In the genomic region with DNA sequence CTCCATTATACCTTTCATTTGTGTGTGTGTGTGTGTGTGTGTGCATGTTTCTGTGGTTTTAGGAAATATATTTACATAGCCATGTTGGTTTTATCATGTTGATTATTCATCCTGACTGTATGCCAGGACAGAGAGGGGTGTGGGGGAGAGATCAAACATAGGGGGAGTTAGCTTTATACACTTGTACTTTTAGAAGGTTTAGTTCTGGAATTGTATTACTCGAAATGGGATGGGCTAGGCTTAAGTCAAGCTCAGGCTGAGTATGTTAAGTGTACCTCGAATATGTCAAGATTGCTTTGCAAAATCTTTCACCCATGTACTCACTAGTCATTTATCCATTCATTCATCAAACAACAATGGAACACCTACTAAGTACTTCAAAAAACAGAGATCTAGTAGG, we compare ENCODE assay signal across 15 cellular contexts.
DNase-seq lines count a peak whose midpoint lies in the region; ATAC-seq, FAIRE-seq and TF ChIP-seq lines count a peak whose summit lies in the region.
"Had no signal": no experiment of that assay in that cellular context is flagged by ENCODE, and none has a peak within 500 bp of the region (broad histone marks: within the 10 kb centered on the region; RNA-seq: fewer than 3 reads in every experiment).

No MANE protein-coding gene starts in this region.

- DNase-seq in DMS114 treated with DMSO at 0.1 percent for 48 hours (lab: John Stamatoyannopoulos, UW; ENCODE audit: unreplicated experiment) (peak; percentile 28), NCI-H226 (peak; percentile 16), coronary artery (ENCODE audit: low spot score) (no peak), left lung (no peak), GM12892 (ENCODE audit: insufficient read length) (no peak), GM19238 (ENCODE audit: insufficient read length, low spot score) (no peak), GF-D8 (lab: John Stamatoyannopoulos, UW) (no peak)
- no peak for DNase-seq in activated CD8-positive, alpha-beta memory T cell treated with anti-CD3 and anti-CD28 coated beads, Interleukin-2, amount 10 ng/mL, durations not matched to agents 7 days and 5 days
- DNase-seq: DMS79 treated with DMSO at 0.1 percent for 48 hours, H7, MM.1S, NCI-H1105, NCI-H187 had no signal

- no peak for TF ChIP-seq CTCF in coronary artery (IDR thresholded peaks at IDR 0.05)
- no peak for TF ChIP-seq CTCF in left lung (IDR thresholded peaks at IDR 0.05)

- no peaks in the 10 kb centered on the region for H3K9me3 ChIP-seq in left lung
- H3K9me3 ChIP-seq: A549 had no signal

- H3K9me3 Mint-ChIP-seq in activated CD8-positive, alpha-beta memory T cell treated with anti-CD3 and anti-CD28 coated beads, Interleukin-2, amount 10 ng/mL, durations not matched to agents 7 days and 5 days (ENCODE audit: low read depth): no peaks in the 10 kb centered on the region

- intact Hi-C loops in left lung (cut with DNase I): no loop called here

- H3K36me3 ChIP-seq in left lung: no peaks in the 10 kb centered on the region

- peak overlapping the region; percentile 48 for H3K4me3 ChIP-seq in coronary artery
- H3K4me3 ChIP-seq in left lung: no peak overlapping the region
- H3K4me3 ChIP-seq: A549 had no signal

- peak overlapping the region in 1 of 2 donors; percentile 24 for H3K27ac ChIP-seq in coronary artery
- H3K27ac ChIP-seq in left lung: no peak overlapping the region
- H3K27ac ChIP-seq: A549 had no signal

- H3K4me1 ChIP-seq in left lung: peaks cover 2 to 5% of the 10 kb centered on the region in 2 donors

- no peaks in the 10 kb centered on the region for H3K36me3 Mint-ChIP-seq in activated CD8-positive, alpha-beta memory T cell treated with anti-CD3 and anti-CD28 coated beads, Interleukin-2, amount 10 ng/mL, durations not matched to agents 7 days and 5 days
- H3K36me3 Mint-ChIP-seq: CD14-positive monocyte had no signal

- CTCF ChIA-PET in activated CD8-positive, alpha-beta memory T cell treated with anti-CD3 and anti-CD28 coated beads, Interleukin-2, amount 10 ng/mL, durations not matched to agents 7 days and 5 days (lab: Charles Lee): no interaction called here

- FAIRE-seq in GM12892 (lab: Jason Lieb, UNC): no peak
- FAIRE-seq: A549 had no signal

- ATAC-seq in left lung: peak; percentile 59
- no peak for ATAC-seq in activated CD8-positive, alpha-beta memory T cell treated with anti-CD3 and anti-CD28 coated beads, Interleukin-2, amount 10 ng/mL, durations not matched to agents 7 days and 5 days

- H3K27me3 Mint-ChIP-seq in activated CD8-positive, alpha-beta memory T cell treated with anti-CD3 and anti-CD28 coated beads, Interleukin-2, amount 10 ng/mL, durations not matched to agents 7 days and 5 days: peaks cover 5% of the 10 kb centered on the region

- no peak for TF ChIP-seq POLR2A in GM12892 (IDR thresholded peaks at IDR 0.05; ENCODE audit: low read depth, low read length)

- H3K4me1 Mint-ChIP-seq in activated CD8-positive, alpha-beta memory T cell treated with anti-CD3 and anti-CD28 coated beads, Interleukin-2, amount 10 ng/mL, durations not matched to agents 7 days and 5 days: no peaks in the 10 kb centered on the region
- H3K4me1 Mint-ChIP-seq: CD14-positive monocyte had no signal

- H3K27ac Mint-ChIP-seq in activated CD8-positive, alpha-beta memory T cell treated with anti-CD3 and anti-CD28 coated beads, Interleukin-2, amount 10 ng/mL, durations not matched to agents 7 days and 5 days: no peak overlapping the region
- H3K27ac Mint-ChIP-seq: CD14-positive monocyte had no signal

- H3K27me3 ChIP-seq in left lung: no peaks in the 10 kb centered on the region

- H3K4me3 Mint-ChIP-seq in activated CD8-positive, alpha-beta memory T cell treated with anti-CD3 and anti-CD28 coated beads, Interleukin-2, amount 10 ng/mL, durations not matched to agents 7 days and 5 days: no peak overlapping the region
- H3K4me3 Mint-ChIP-seq: CD14-positive monocyte had no signal

Comparison
In these comparisons a context has a peak if more than half of its experiments do, and no peak if none do; other contexts are left out.
1. DNase-seq: peak in DMS114 treated with DMSO at 0.1 percent for 48 hours (single experiment) and NCI-H226 (single experiment); none in coronary artery (single experiment), left lung (0 of 2), GM12892 (single experiment), GM19238 (single experiment), GF-D8 (single experiment) and activated CD8-positive, alpha-beta memory T cell treated with anti-CD3 and anti-CD28 coated beads, Interleukin-2, amount 10 ng/mL, durations not matched to agents 7 days and 5 days (single experiment).